Comparison of ENCODE assay signal across 14 cellular contexts in genomic region chr1:51897699-51898031, GRCh38. TPM values are rescaled to one million over a fixed set of nuclear protein-coding genes. Genes with fewer than 3 reads are reported as not detected.
DNase-seq lines count a peak whose midpoint lies in the region; ATAC-seq and TF ChIP-seq lines count a peak whose summit lies in the region.
"Had no signal": no experiment of that assay in that cellular context is flagged by ENCODE, and none has a peak within 500 bp of the region (broad histone marks: within the 10 kb centered on the region; RNA-seq: fewer than 3 reads in every experiment).

No MANE protein-coding gene starts in this region.

- H2AFZ ChIP-seq in mammary epithelial cell (ENCODE audit: low read depth, low read length) = no peak overlapping the region

- no peak for ATAC-seq in stimulated activated effector memory CD8-positive, alpha-beta T cell treated with anti-CD3 and anti-CD28 coated beads, Interleukin-12 subunit alpha, Interleukin-12 subunit beta, amount 100 ng/mL, for 72 hours
- no peak for ATAC-seq in GM18517 (IDR thresholded peaks at IDR 0.05; ENCODE audit: unreplicated experiment)
- no peak for ATAC-seq in activated T-cell treated with anti-CD3 and anti-CD28 coated beads, Interleukin-2, amount 50 U/mL, for 72 hours (replicated peaks in 1 of 2)
- ATAC-seq in GM21737 (IDR thresholded peaks at IDR 0.05; ENCODE audit: unreplicated experiment) = no peak
- ATAC-seq: CD8-positive, alpha-beta T cell; effector memory CD8-positive, alpha-beta T cell; natural killer cell had no signal

- intact Hi-C loops in mammary epithelial cell (cut with micrococcal nuclease) = loop anchor here (1.0 kb wide), 4 partner anchors 29 to 159 kb away; partner anchors contain the start of gene BTF3L4

- no peaks in the 10 kb centered on the region for H3K36me3 ChIP-seq in mammary epithelial cell (ENCODE audit: insufficient read depth, low read length)

- CTCF ChIA-PET in mammary epithelial cell (lab: Charles Lee; ENCODE audit: low non-redundant PET) = interaction anchor here (0.6 to 0.8 kb wide), 5 partner anchors 27 to 454 kb away, joined by 3 to 10 read pairs (median 4); no protein-coding TSS in a partner anchor

- H3K79me2 ChIP-seq in mammary epithelial cell (ENCODE audit: insufficient read depth, low read length) = no peaks in the 10 kb centered on the region

- dilution Hi-C loops in mammary epithelial cell (cut with HindIII; ENCODE audit: low sequenced_read_pairs) = no loop called here

- H3K9me3 ChIP-seq in mammary epithelial cell (replicated peaks; ENCODE audit: insufficient read depth, low read length) = no peaks in the 10 kb centered on the region

- no peaks in the 10 kb centered on the region for H3K36me3 Mint-ChIP-seq in stimulated activated effector memory CD8-positive, alpha-beta T cell treated with anti-CD3 and anti-CD28 coated beads, Interleukin-12 subunit alpha, Interleukin-12 subunit beta, amount 100 ng/mL, for 72 hours
- H3K36me3 Mint-ChIP-seq in activated T-cell treated with anti-CD3 and anti-CD28 coated beads, Interleukin-2, amount 50 U/mL, for 72 hours (ENCODE audit: insufficient read depth in 2 of 2) = no peaks in the 10 kb centered on the region
- H3K36me3 Mint-ChIP-seq: activated naive CD8-positive, alpha-beta T cell; CD8-positive, alpha-beta T cell; natural killer cell had no signal

- no peaks in the 10 kb centered on the region for H3K9me3 Mint-ChIP-seq in stimulated activated effector memory CD8-positive, alpha-beta T cell treated with anti-CD3 and anti-CD28 coated beads, Interleukin-12 subunit alpha, Interleukin-12 subunit beta, amount 100 ng/mL, for 72 hours
- H3K9me3 Mint-ChIP-seq in activated T-cell treated with anti-CD3 and anti-CD28 coated beads, Interleukin-2, amount 50 U/mL, for 72 hours = no peaks in the 10 kb centered on the region
- H3K9me3 Mint-ChIP-seq: CD8-positive, alpha-beta T cell; effector memory CD8-positive, alpha-beta T cell; natural killer cell had no signal

- no peak overlapping the region for H3K27ac Mint-ChIP-seq in stimulated activated effector memory CD8-positive, alpha-beta T cell treated with anti-CD3 and anti-CD28 coated beads, Interleukin-12 subunit alpha, Interleukin-12 subunit beta, amount 100 ng/mL, for 72 hours
- H3K27ac Mint-ChIP-seq in activated T-cell treated with anti-CD3 and anti-CD28 coated beads, Interleukin-2, amount 50 U/mL, for 72 hours = no peak overlapping the region
- H3K27ac Mint-ChIP-seq: activated naive CD8-positive, alpha-beta T cell; CD8-positive, alpha-beta T cell; effector memory CD8-positive, alpha-beta T cell; natural killer cell had no signal

- H3K4me3 Mint-ChIP-seq in stimulated activated effector memory CD8-positive, alpha-beta T cell treated with anti-CD3 and anti-CD28 coated beads, Interleukin-12 subunit alpha, Interleukin-12 subunit beta, amount 100 ng/mL, for 72 hours = no peak overlapping the region
- H3K4me3 Mint-ChIP-seq in activated T-cell treated with anti-CD3 and anti-CD28 coated beads, Interleukin-2, amount 50 U/mL, for 72 hours = no peak overlapping the region
- H3K4me3 Mint-ChIP-seq: activated naive CD8-positive, alpha-beta T cell; CD8-positive, alpha-beta T cell; effector memory CD8-positive, alpha-beta T cell; natural killer cell had no signal

- H3K4me3 ChIP-seq in mammary epithelial cell (replicated peaks in 1 of 3; ENCODE audit: insufficient read depth in 1 of 3, low read depth in 2 of 3, low read length in 3 of 3) = no peak overlapping the region

- no peak overlapping the region for H3K9ac ChIP-seq in mammary epithelial cell (ENCODE audit: insufficient read depth, low read length)

- DNase-seq in AG09319 (ENCODE audit: extremely low read depth, low read depth) = peak; percentile 49
- peak; percentile 89 for DNase-seq in M059J (ENCODE audit: low read depth)
- peak; percentile 81 for DNase-seq in mammary epithelial cell
- peak; percentile 91 for DNase-seq in kidney tubule cell (ENCODE audit: low spot score)
- no peak for DNase-seq in stimulated activated effector memory CD8-positive, alpha-beta T cell treated with anti-CD3 and anti-CD28 coated beads, Interleukin-12 subunit alpha, Interleukin-12 subunit beta, amount 100 ng/mL, for 72 hours (ENCODE audit: low spot score in 2 of 2)
- DNase-seq in activated T-cell treated with anti-CD3 and anti-CD28 coated beads, Interleukin-2, amount 50 U/mL, for 72 hours = no peak
- DNase-seq: CD8-positive, alpha-beta T cell; effector memory CD8-positive, alpha-beta T cell; natural killer cell; NCI-H2029 treated with DMSO at 0.1 percent for 48 hours; OCI-M1 had no signal

- H4K20me1 ChIP-seq in mammary epithelial cell (ENCODE audit: insufficient read depth, low read length) = no peaks in the 10 kb centered on the region

- TF ChIP-seq CTCF in AG09319 (IDR thresholded peaks at IDR 0.05; ENCODE audit: low read depth, low read length) (no peak), mammary epithelial cell (conservative IDR thresholded peaks at IDR 0.05 in 1 of 2, IDR thresholded peaks at IDR 0.05 in 1 of 2; ENCODE audit: extremely low read depth in 1 of 2, insufficient read depth in 1 of 2, low read depth in 1 of 2, low read length in 2 of 2) (no peak)

- H3K27ac ChIP-seq in mammary epithelial cell (ENCODE audit: insufficient read depth, low read depth, low read length) = peak overlapping the region; percentile 71

- H3K4me2 ChIP-seq in mammary epithelial cell (ENCODE audit: insufficient read depth, low read depth, low read length) = peak overlapping the region; percentile 23

- H3K27me3 ChIP-seq in mammary epithelial cell (ENCODE audit: insufficient read depth, low read length) = no peaks in the 10 kb centered on the region

- in situ Hi-C loops in mammary epithelial cell (cut with MboI; ENCODE audit: low sequenced_read_pairs in 2 of 2) = loop anchor here in 1 of 2 donors (5.0 kb wide), 1 partner anchor 105 kb away; no protein-coding TSS in a partner anchor

- no peaks in the 10 kb centered on the region for H3K4me1 Mint-ChIP-seq in stimulated activated effector memory CD8-positive, alpha-beta T cell treated with anti-CD3 and anti-CD28 coated beads, Interleukin-12 subunit alpha, Interleukin-12 subunit beta, amount 100 ng/mL, for 72 hours
- no peaks in the 10 kb centered on the region for H3K4me1 Mint-ChIP-seq in activated T-cell treated with anti-CD3 and anti-CD28 coated beads, Interleukin-2, amount 50 U/mL, for 72 hours (ENCODE audit: low read depth)
- H3K4me1 Mint-ChIP-seq: natural killer cell had no signal

- peaks cover 49% of the 10 kb centered on the region for H3K27me3 Mint-ChIP-seq in activated T-cell treated with anti-CD3 and anti-CD28 coated beads, Interleukin-2, amount 50 U/mL, for 72 hours (ENCODE audit: low read depth)

- H3K4me1 ChIP-seq in mammary epithelial cell (ENCODE audit: insufficient read depth, low read length) = peaks cover 27% of the 10 kb centered on the region

- no TSS peak for BruUV-seq in mammary epithelial cell (replicated peaks; lab: Mats Ljungman, UMichigan)

RNA-seq across cellular contexts. Expression of gene NRDC, which starts 19.1 kb away (rescaled TPM):
- total RNA-seq in M059J (2014; rRNA removed; shearing (Covaris generic)) = 58.4 and 82.9 TPM in 2 replicates
- 100 to 1,000 TPM in 1 of 2 donors, 10 to 100 TPM in 1; 61.7 to 154 TPM for total RNA-seq in mammary epithelial cell
- polyA plus RNA-seq in mammary epithelial cell = 68.0 TPM
- 290 TPM for polyA minus RNA-seq in mammary epithelial cell
- 100 to 1,000 TPM; 209 to 226 TPM for total RNA-seq in activated T-cell treated with anti-CD3 and anti-CD28 coated beads, Interleukin-2, amount 50 U/mL, for 72 hours

Comparison
In these comparisons a context has a peak if more than half of its experiments do, and no peak if none do; other contexts are left out.
1. DNase-seq: peak in AG09319 (single experiment), M059J (single experiment), mammary epithelial cell (single experiment) and kidney tubule cell (single experiment); none in stimulated activated effector memory CD8-positive, alpha-beta T cell treated with anti-CD3 and anti-CD28 coated beads, Interleukin-12 subunit alpha, Interleukin-12 subunit beta, amount 100 ng/mL, for 72 hours (0 of 2) and activated T-cell treated with anti-CD3 and anti-CD28 coated beads, Interleukin-2, amount 50 U/mL, for 72 hours (0 of 2).